ENCODE assay signal across 22 cellular contexts in genomic region chrX:153371256-153371655, GRCh38. TPM values are rescaled to one million over a fixed set of nuclear protein-coding genes. Genes with fewer than 3 reads are reported as not detected.
DNase-seq lines count a peak whose midpoint lies in the region; ATAC-seq and TF ChIP-seq lines count a peak whose summit lies in the region.
"Had no signal": no experiment of that assay in that cellular context is flagged by ENCODE, and none has a peak within 500 bp of the region (broad histone marks: within the 10 kb centered on the region; RNA-seq: fewer than 3 reads in every experiment).

No MANE protein-coding gene starts in this region.

- no peaks in the 10 kb centered on the region for H3K4me1 Mint-ChIP-seq in CD4-positive, alpha-beta T cell (ENCODE audit: low read depth)
- H3K4me1 Mint-ChIP-seq: CD14-positive monocyte had no signal

- H3F3A ChIP-seq in Loucy (ENCODE audit: low read depth), result no peaks in the 10 kb centered on the region
- no peaks in the 10 kb centered on the region for H3F3A ChIP-seq in smooth muscle cell (ENCODE audit: low read depth)

- H3K36me3 ChIP-seq in Loucy (ENCODE audit: insufficient read depth, low read length) (no peaks in the 10 kb centered on the region), smooth muscle cell (ENCODE audit: low read depth) (no peaks in the 10 kb centered on the region)

- H3K9me2 ChIP-seq in Loucy (replicated peaks; ENCODE audit: low read depth, low read length), result no peaks in the 10 kb centered on the region

- no peaks in the 10 kb centered on the region for H3K27me3 Mint-ChIP-seq in CD4-positive, alpha-beta T cell

- H3K9ac ChIP-seq in Loucy (ENCODE audit: low read depth, low read length, poor library complexity, severe bottlenecking) (no peak overlapping the region), smooth muscle cell (ENCODE audit: low read depth) (no peak overlapping the region)

- H2AFZ ChIP-seq in Loucy (ENCODE audit: low read length) (peak overlapping the region; percentile 49), smooth muscle cell (ENCODE audit: low read depth) (no peak overlapping the region)

- H3K36me3 Mint-ChIP-seq in CD4-positive, alpha-beta T cell (ENCODE audit: low read depth), result no peaks in the 10 kb centered on the region
- H3K36me3 Mint-ChIP-seq: CD14-positive monocyte had no signal

- POLR2A ChIA-PET in CD4-positive, alpha-beta T cell (lab: Charles Lee), result no interaction called here

- H3K4me2 ChIP-seq in Loucy (ENCODE audit: low read depth, low read length, poor library complexity, severe bottlenecking) (peak overlapping the region; percentile 31), smooth muscle cell (no peak overlapping the region)

- ATAC-seq in CD4-positive, alpha-beta T cell (ENCODE audit: poor library complexity), result no peak

- CTCF ChIA-PET in CD4-positive, alpha-beta T cell (lab: Charles Lee), result no interaction called here

- WGBS in smooth muscle cell (ENCODE audit: low lambda C conversion rate), result 26% methylated on average over 3 of the region's 3 CpGs

- no peak overlapping the region for H3K4me3 Mint-ChIP-seq in CD4-positive, alpha-beta T cell
- H3K4me3 Mint-ChIP-seq: CD14-positive monocyte, H9 had no signal

- no peaks in the 10 kb centered on the region for H3K79me2 ChIP-seq in Loucy (ENCODE audit: insufficient read depth, low read length)
- H3K79me2 ChIP-seq in smooth muscle cell (ENCODE audit: low read depth), result no peaks in the 10 kb centered on the region

- H3K4me1 ChIP-seq in Loucy (ENCODE audit: insufficient read depth, low read length, poor library complexity, severe bottlenecking), result peaks cover 15% of the 10 kb centered on the region
- no peaks in the 10 kb centered on the region for H3K4me1 ChIP-seq in smooth muscle cell (ENCODE audit: low read depth)

- H3K27ac Mint-ChIP-seq in CD4-positive, alpha-beta T cell, result no peak overlapping the region
- H3K27ac Mint-ChIP-seq: CD14-positive monocyte, H9 had no signal

- TF ChIP-seq CTCF in Loucy (conservative IDR thresholded peaks at IDR 0.05; ENCODE audit: low read length) (no peak), fibroblast of villous mesenchyme (IDR thresholded peaks at IDR 0.05; ENCODE audit: insufficient read depth, low read depth, low read length) (no peak), smooth muscle cell (IDR thresholded peaks at IDR 0.05; ENCODE audit: borderline replicate concordance, insufficient read depth, poor library complexity, severe bottlenecking) (no peak)
- TF ChIP-seq CTCF in CD4-positive, alpha-beta T cell (IDR thresholded peaks at IDR 0.05), result no peak

- H3K4me3 ChIP-seq in Loucy (ENCODE audit: low read length, poor library complexity, severe bottlenecking), result no peak overlapping the region
- no peak overlapping the region for H3K4me3 ChIP-seq in fibroblast of villous mesenchyme (ENCODE audit: low read depth, low read length)
- no peak overlapping the region for H3K4me3 ChIP-seq in smooth muscle cell

- H3K27me3 ChIP-seq in Loucy (ENCODE audit: insufficient read depth, low read length, poor library complexity, severe bottlenecking) (no peaks in the 10 kb centered on the region), smooth muscle cell (ENCODE audit: low read depth) (no peaks in the 10 kb centered on the region)
- H3K27me3 ChIP-seq in CD4-positive, alpha-beta T cell (ENCODE audit: control insufficient read depth, insufficient read depth, low read length), result no peaks in the 10 kb centered on the region

- no peaks in the 10 kb centered on the region for H3K9me3 Mint-ChIP-seq in CD4-positive, alpha-beta T cell

- intact Hi-C loops in CD4-positive, alpha-beta T cell (cut with DNase I, micrococcal nuclease), result no loop called here

- no peaks in the 10 kb centered on the region for H3K9me3 ChIP-seq in Loucy (ENCODE audit: insufficient read depth, low read depth, low read length)
- no peaks in the 10 kb centered on the region for H3K9me3 ChIP-seq in smooth muscle cell (replicated peaks; ENCODE audit: low read depth)
- no peaks in the 10 kb centered on the region for H3K9me3 ChIP-seq in CD4-positive, alpha-beta T cell (ENCODE audit: control insufficient read depth, low read length)

- DNase-seq in astrocyte of the hippocampus (ENCODE audit: low read depth, low spot score), result peak; percentile 9
- peak; percentile 50 for DNase-seq in fibroblast of villous mesenchyme (ENCODE audit: low read depth)
- no peak for DNase-seq in smooth muscle cell (lab: John Stamatoyannopoulos, UW; ENCODE audit: unreplicated experiment)
- DNase-seq in CD4-positive, alpha-beta T cell, result no peak
- DNase-seq in NCI-H2196 treated with DMSO at 0.1 percent for 48 hours (lab: John Stamatoyannopoulos, UW; ENCODE audit: unreplicated experiment), result no peak
- DNase-seq in NCI-H2171 (lab: John Stamatoyannopoulos, UW), result no peak
- DNase-seq: ACHN, AML-193, COR-L47, DMS153, EL, H9, Karpas-422, NCI-H1105 treated with DMSO at 0.1 percent for 48 hours, NCI-H187, NCI-H446, NCI-H69, OCI-M1, SHP77 treated with DMSO at 0.1 percent for 48 hours had no signal

- H3K27ac ChIP-seq in smooth muscle cell (ENCODE audit: low read depth), result peak overlapping the region; percentile 77
- no peak overlapping the region for H3K27ac ChIP-seq in CD4-positive, alpha-beta T cell (ENCODE audit: low read depth, low read length)

- H4K20me1 ChIP-seq in Loucy (ENCODE audit: insufficient read depth, low read length, poor library complexity, severe bottlenecking), result no peaks in the 10 kb centered on the region
- H4K20me1 ChIP-seq in smooth muscle cell (ENCODE audit: low read depth), result no peaks in the 10 kb centered on the region

RNA-seq across cellular contexts. Expression of gene PNMA6E, which starts 29.9 kb away (rescaled TPM):
- not detected in 2 replicates for total RNA-seq in fibroblast of villous mesenchyme
- not detected in 2 replicates for total RNA-seq in smooth muscle cell
- polyA plus RNA-seq in smooth muscle cell, result not detected in 2 replicates
- total RNA-seq in CD4-positive, alpha-beta T cell, result not detected
- total RNA-seq: H9, RPMI7951 had no signal
- polyA plus RNA-seq: CD14-positive monocyte had no signal

RNA-seq across cellular contexts. Expression of gene ZNF275, which starts 37.3 kb away (rescaled TPM):
- total RNA-seq in fibroblast of villous mesenchyme (12.9 and 13.4 TPM in 2 replicates), smooth muscle cell (17.8 and 23.7 TPM in 2 replicates)
- polyA plus RNA-seq in smooth muscle cell, result 6.6 and 9.7 TPM in 2 replicates
- 10 to 100 TPM; 10.5 to 11.3 TPM for total RNA-seq in CD4-positive, alpha-beta T cell

RNA-seq across cellular contexts. Expression of gene ZFP92, which starts 40.0 kb away (rescaled TPM):
- total RNA-seq in fibroblast of villous mesenchyme, result 0.32 and 0.43 TPM in 2 replicates
- total RNA-seq in smooth muscle cell, result 1.3 and 1.5 TPM in 2 replicates
- 0.46 and 0.73 TPM in 2 replicates for polyA plus RNA-seq in smooth muscle cell
- total RNA-seq in CD4-positive, alpha-beta T cell, result under 1 TPM; 0.08 to 0.11 TPM
- total RNA-seq: RPMI7951 had no signal

RNA-seq across cellular contexts. Expression of gene PNMA6F, which starts 49.7 kb away (rescaled TPM):
- total RNA-seq in fibroblast of villous mesenchyme, result not detected in 2 replicates
- total RNA-seq in smooth muscle cell, result not detected in 2 replicates
- not detected in 2 replicates for polyA plus RNA-seq in smooth muscle cell
- not detected for total RNA-seq in CD4-positive, alpha-beta T cell
- total RNA-seq: H9, RPMI7951 had no signal
- polyA plus RNA-seq: CD14-positive monocyte had no signal

Comparison
In these comparisons a context has a peak if more than half of its experiments do, and no peak if none do; other contexts are left out.
1. DNase-seq: peak in astrocyte of the hippocampus (single experiment) and fibroblast of villous mesenchyme (single experiment); none in smooth muscle cell (single experiment), CD4-positive, alpha-beta T cell (0 of 10), NCI-H2196 treated with DMSO at 0.1 percent for 48 hours (single experiment) and NCI-H2171 (single experiment).